In the genomic region with DNA sequence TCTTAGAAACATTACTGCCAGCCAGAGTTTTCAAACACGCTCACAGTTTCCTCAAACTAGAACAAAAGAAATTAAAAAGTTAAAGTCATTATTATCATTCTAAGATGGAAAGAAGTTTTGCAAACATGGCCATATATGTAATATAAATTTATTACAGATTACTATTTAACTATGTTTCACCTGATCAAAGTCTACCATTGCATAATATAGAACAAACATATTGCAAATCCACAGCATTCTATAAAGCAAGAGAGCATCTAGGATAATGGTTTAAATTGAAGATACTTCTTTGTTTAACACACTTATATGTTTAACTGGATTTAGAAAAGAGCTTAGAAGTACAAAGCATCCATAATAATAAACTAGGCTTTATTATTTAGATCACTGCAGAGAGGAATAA, we compare ENCODE assay signal across 33 cellular contexts. TPM values are rescaled to one million over a fixed set of nuclear protein-coding genes. Genes with fewer than 3 reads are reported as not detected.
"Had no signal": no experiment of that assay in that cellular context is flagged by ENCODE, and none has a peak within 500 bp of the region (broad histone marks: within the 10 kb centered on the region; RNA-seq: fewer than 3 reads in every experiment).

No MANE protein-coding gene starts in this region.

- ATAC-seq: effector memory CD8-positive, alpha-beta T cell; heart right ventricle; natural killer cell treated with Interleukin-12 subunit alpha and Interleukin-12 subunit beta and Interleukin-15 and Interleukin-18, amount 100 ng/mL, for 72 hours; psoas muscle; right cardiac atrium; stimulated activated naive CD8-positive, alpha-beta T cell treated with anti-CD3 and anti-CD28 coated beads, Interleukin-15, amount 100 ng/mL, for 72 hours had no signal

- H3K4me3 ChIP-seq: esophagus squamous epithelium, heart right ventricle, lung, psoas muscle, sigmoid colon, suprapubic skin, transverse colon, vagina had no signal

- H3K27ac ChIP-seq: esophagus squamous epithelium, heart right ventricle, neutrophil, psoas muscle, sigmoid colon, suprapubic skin, transverse colon, vagina had no signal

- FAIRE-seq: endometrium had no signal

- H3K9me3 ChIP-seq: esophagus squamous epithelium, heart right ventricle, neutrophil, psoas muscle, sigmoid colon, suprapubic skin, transverse colon, vagina had no signal

- H3K36me3 ChIP-seq: esophagus squamous epithelium, heart right ventricle, neutrophil, sigmoid colon, suprapubic skin, transverse colon, vagina had no signal

- DNase-seq: cortex of kidney; effector memory CD8-positive, alpha-beta T cell; erythroblast; esophagus squamous epithelium; foreskin melanocyte; glutamatergic neuron; heart right ventricle; hypothalamus; immature natural killer cell; islet precursor cell; kidney glomerular epithelial cell; naive B cell; posterior cingulate gyrus; psoas muscle; right cardiac atrium; sigmoid colon; stimulated activated CD4-positive, alpha-beta T cell treated with anti-CD3 and anti-CD28 coated beads, Interleukin-15, amount 100 ng/mL, for 24 hours; stimulated activated CD4-positive, alpha-beta T cell treated with anti-CD3 and anti-CD28 coated beads, Interleukin-4, amount 100 ng/mL, for 1 hour; stimulated activated CD8-positive, alpha-beta memory T cell treated with anti-CD3 and anti-CD28 coated beads, Interleukin-4, amount 100 ng/mL, for 48 hours; stimulated activated naive CD4-positive, alpha-beta T cell; stimulated activated naive CD8-positive, alpha-beta T cell treated with anti-CD3 and anti-CD28 coated beads, Interleukin-15, amount 100 ng/mL, for 72 hours; transverse colon had no signal

- H3K27me3 ChIP-seq: esophagus squamous epithelium, heart right ventricle, neutrophil, suprapubic skin, transverse colon, vagina had no signal

- H3K4me1 ChIP-seq: psoas muscle, sigmoid colon, vagina had no signal

RNA-seq across cellular contexts. Expression of gene ROS1, which starts 30.5 kb away (rescaled TPM):
- total RNA-seq: dermis microvascular lymphatic vessel endothelial cell; esophagus squamous epithelium; liver; mononuclear cell; natural killer cell treated with Interleukin-12 subunit alpha and Interleukin-12 subunit beta and Interleukin-15 and Interleukin-18, amount 100 ng/mL, for 72 hours; neural crest cell; osteocyte; sigmoid colon; vagina had no signal
- polyA plus RNA-seq: heart right ventricle, immature natural killer cell had no signal
